ENCODE assay signal across 2 cellular contexts in the genomic region with DNA sequence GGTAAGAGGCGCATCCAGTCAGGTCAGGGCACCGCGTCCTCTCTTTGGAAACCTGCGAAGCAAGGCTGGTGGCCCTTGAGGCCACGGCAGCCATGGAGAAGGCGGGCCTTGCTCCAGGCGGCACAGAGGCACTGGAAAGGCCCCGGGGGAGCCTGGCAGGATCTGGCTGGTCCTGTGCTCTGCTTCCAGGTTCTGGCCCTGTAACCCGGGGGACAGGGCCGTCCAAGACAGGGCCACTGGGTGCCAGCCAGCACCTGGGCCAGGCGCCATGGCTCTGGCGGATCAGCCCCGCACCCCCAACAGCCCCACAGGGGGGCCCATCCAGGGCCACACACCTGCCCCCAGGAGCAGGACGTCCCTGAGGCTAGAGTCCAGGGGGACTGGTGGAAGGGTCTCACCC. TPM values are rescaled to one million over a fixed set of nuclear protein-coding genes. Genes with fewer than 3 reads are reported as not detected.
DNase-seq lines count a peak whose midpoint lies in the region; TF ChIP-seq lines count a peak whose summit lies in the region.
"Not testable (repeated sequence)": the region's sequence is repeated elsewhere in the genome, so short reads cannot be mapped to it uniquely, and the experiment has no call there.

No MANE protein-coding gene starts in this region.

- CTCF ChIA-PET in RWPE1 (lab: Yijun Ruan, JAX), result not testable (repeated sequence)

- not testable (repeated sequence) for H3K4me3 ChIP-seq in spleen

- TF ChIP-seq POLR2A in spleen (IDR thresholded peaks at IDR 0.05), result not testable (repeated sequence)

- 0 out of 2 replicates have a peak overlapping the region, but pooled peaks have one; percentile 5 for H3K27ac ChIP-seq in RWPE1
- H3K27ac ChIP-seq in spleen, result not testable (repeated sequence)

- intact Hi-C loops in spleen (cut with DNase I; ENCODE audit: low total_unique reads), result not testable (repeated sequence)

- H3K36me3 ChIP-seq in spleen, result peaks cover 7 to 46% (median 23%) of the 10 kb centered on the region in 6 donors

- not testable (repeated sequence) for H3K9me3 ChIP-seq in spleen

- H3K27me3 ChIP-seq in spleen (replicated peaks in 1 of 7), result not testable (repeated sequence)

- not testable (repeated sequence) for DNase-seq in RWPE1 (ENCODE audit: low spot score)
- DNase-seq in spleen, result peak; percentile 58

- POLR2A ChIA-PET in RWPE1 (lab: Yijun Ruan, JAX; ENCODE audit: low non-redundant PET), result not testable (repeated sequence)

- H3K4me1 ChIP-seq in spleen, result not testable (repeated sequence)

- not testable (repeated sequence) for TF ChIP-seq CTCF in RWPE1 (conservative IDR thresholded peaks at IDR 0.05; ENCODE audit: low read depth); spleen (IDR thresholded peaks at IDR 0.05 in 8 of 11, conservative IDR thresholded peaks at IDR 0.05 in 3 of 11)

- WGBS in spleen, 5 donors, result 92 to 98% (median 95%) methylated on average over 4 to 14 of the region's 14 CpGs

RNA-seq across cellular contexts. Expression of a gene that starts 11.6 kb away (rescaled TPM):
- total RNA-seq in spleen, result 10 to 100 TPM; 46.9 to 75.1 (median 62.0) TPM
- 10 to 100 TPM; 15.9 to 21.0 (median 16.6) TPM for polyA plus RNA-seq in spleen
